In genomic region chr7:26853788-26854393, GRCh38 we compare ENCODE assay signal across 8 cellular contexts. TPM values are rescaled to one million over a fixed set of nuclear protein-coding genes. Genes with fewer than 3 reads are reported as not detected.
A peak's percentile ranks its signal among the peaks of the same experiment; 100 is the strongest.
DNase-seq lines count a peak whose midpoint lies in the region; ATAC-seq, FAIRE-seq and TF ChIP-seq lines count a peak whose summit lies in the region.

No MANE protein-coding gene starts in this region.

- no peak for FAIRE-seq in astrocyte (lab: Jason Lieb, UNC)

- no peak overlapping the region for H3K4me3 ChIP-seq in astrocyte (ENCODE audit: insufficient read depth, low read depth, low read length)

- H3K4me1 Mint-ChIP-seq in astrocyte (ENCODE audit: low read depth, unreplicated experiment) (peaks cover 3% of the 10 kb centered on the region), T-helper 17 cell (peaks cover 5% of the 10 kb centered on the region)

- H3K4me3 Mint-ChIP-seq in astrocyte (ENCODE audit: unreplicated experiment) (no peak overlapping the region), T-helper 17 cell (no peak overlapping the region)

- H3K4me1 ChIP-seq in astrocyte (ENCODE audit: insufficient read depth, low read length) = no peaks in the 10 kb centered on the region

- no peaks in the 10 kb centered on the region for H3K36me3 ChIP-seq in astrocyte (ENCODE audit: insufficient read depth, low read length)

- peaks cover 6% of the 10 kb centered on the region for H4K20me1 ChIP-seq in astrocyte (ENCODE audit: insufficient read depth, low read length)

- H3K27ac ChIP-seq in astrocyte (ENCODE audit: low read depth, low read length) = no peak overlapping the region

- H3K9me3 ChIP-seq in astrocyte (ENCODE audit: insufficient read depth, low read depth, low read length) (no peaks in the 10 kb centered on the region), T-helper 17 cell (ENCODE audit: control insufficient read depth, low read length, poor library complexity, severe bottlenecking) (no peaks in the 10 kb centered on the region)

- H3K36me3 Mint-ChIP-seq in astrocyte (ENCODE audit: low read depth, unreplicated experiment) = no peaks in the 10 kb centered on the region
- H3K36me3 Mint-ChIP-seq in T-helper 17 cell (ENCODE audit: low read depth) = no peaks in the 10 kb centered on the region

- H3K79me2 ChIP-seq in astrocyte (ENCODE audit: insufficient read depth, low read length) = no peaks in the 10 kb centered on the region

- no peak for ATAC-seq in T-helper 17 cell

- no peaks in the 10 kb centered on the region for H3K9me3 Mint-ChIP-seq in astrocyte (ENCODE audit: unreplicated experiment)

- H3K27me3 Mint-ChIP-seq in astrocyte (ENCODE audit: low read depth, unreplicated experiment) = peaks cover 35% of the 10 kb centered on the region
- H3K27me3 Mint-ChIP-seq in T-helper 17 cell = peaks cover 37% of the 10 kb centered on the region

- H3K27me3 ChIP-seq in astrocyte (ENCODE audit: insufficient read depth, low read length) = peaks cover 52% of the 10 kb centered on the region

- peak; percentile 49 for TF ChIP-seq CTCF in astrocyte (IDR thresholded peaks at IDR 0.05; ENCODE audit: insufficient read depth, low read depth, low read length)

- DNase-seq in EL = peak; percentile 53
- peak; percentile 46 for DNase-seq in NCI-H1105 treated with DMSO at 0.1 percent for 48 hours (lab: John Stamatoyannopoulos, UW)
- peak; percentile 32 for DNase-seq in astrocyte (ENCODE audit: low read depth)
- DNase-seq in kidney tubule cell (ENCODE audit: low spot score) = peak; percentile 70
- DNase-seq in activated CD4-positive, alpha-beta T cell treated with anti-CD3 and anti-CD28 coated beads, Interleukin-2, amount 50 U/mL, for 4 hours = no peak
- DNase-seq in T-helper 17 cell = no peak
- DNase-seq in cerebellum (ENCODE audit: low spot score) = no peak
- DNase-seq in GOT3 (lab: John Stamatoyannopoulos, UW) = no peak

- H3K27ac Mint-ChIP-seq in astrocyte (ENCODE audit: unreplicated experiment) (no peak overlapping the region), T-helper 17 cell (no peak overlapping the region)

- no peak overlapping the region for H3K4me2 ChIP-seq in astrocyte (ENCODE audit: low read length)

- no peak overlapping the region for H2AFZ ChIP-seq in astrocyte (ENCODE audit: low read depth, low read length)

- H3K9ac ChIP-seq in astrocyte (ENCODE audit: low read length) = no peak overlapping the region

RNA-seq across cellular contexts. Expression of gene SKAP2, which starts 10.5 kb away (rescaled TPM):
- total RNA-seq in astrocyte (10.1 and 17.3 TPM in 2 replicates), T-helper 17 cell (10 to 100 TPM in 1 of 2 donors, 1 to 10 TPM in 1; 5.6 to 13.7 TPM), cerebellum (2.4 TPM)

Comparison
In these comparisons a context has a peak if more than half of its experiments do, and no peak if none do; other contexts are left out.
1. DNase-seq: peak in EL (single experiment), NCI-H1105 treated with DMSO at 0.1 percent for 48 hours (single experiment), astrocyte (single experiment) and kidney tubule cell (single experiment); none in activated CD4-positive, alpha-beta T cell treated with anti-CD3 and anti-CD28 coated beads, Interleukin-2, amount 50 U/mL, for 4 hours (0 of 2), T-helper 17 cell (0 of 3), cerebellum (single experiment) and GOT3 (single experiment).